In genomic region chr16:81432899-81433560, GRCh38 we compare ENCODE assay signal across 2 cellular contexts.
TF ChIP-seq lines count a peak whose summit lies in the region.

No MANE protein-coding gene starts in this region.

TF ChIP-seq in HepG2, 621 proteins besides CTCF, POLR2A, EP300 and RAD21:
- 0 out of 2 replicates have a peak, but pooled peaks have one; percentile 24 for TF ChIP-seq ZFP91 (CRISPR knock-in tag; IDR thresholded peaks at IDR 0.05; ENCODE audit: borderline replicate concordance)
- no peak for TF ChIP-seq ZNF792 (CRISPR knock-in tag; IDR thresholded peaks at IDR 0.05)
- TF ChIP-seq SP4 (CRISPR knock-in tag; IDR thresholded peaks at IDR 0.05) = no peak
- TF ChIP-seq ELF3 (CRISPR knock-in tag; IDR thresholded peaks at IDR 0.05) = no peak

TF ChIP-seq in H1, 55 proteins besides CTCF, POLR2A, EP300 and RAD21:
- TF ChIP-seq HDAC6 (IDR thresholded peaks at IDR 0.05; ENCODE audit: low read depth, low read length) = no peak
- no peak for TF ChIP-seq TCF12 (IDR thresholded peaks at IDR 0.05; ENCODE audit: low read depth, low read length)
- TF ChIP-seq CTBP2 (IDR thresholded peaks at IDR 0.05; ENCODE audit: borderline replicate concordance, insufficient read depth, insufficient read length, low read length) = no peak
- TF ChIP-seq RFX5 (IDR thresholded peaks at IDR 0.05; ENCODE audit: borderline replicate concordance, low read depth, low read length) = no peak
- TF ChIP-seq SIN3A (conservative IDR thresholded peaks at IDR 0.05 in 1 of 2, IDR thresholded peaks at IDR 0.05 in 1 of 2; ENCODE audit: low read depth in 1 of 2, low read length in 2 of 2) = no peak
- TF ChIP-seq POU5F1 (IDR thresholded peaks at IDR 0.05; ENCODE audit: low read depth, low read length) = no peak
- no peak for TF ChIP-seq SAP30 (IDR thresholded peaks at IDR 0.05; ENCODE audit: insufficient read depth, insufficient replicate concordance, low read length)
- TF ChIP-seq POLR2AphosphoS5 (IDR thresholded peaks at IDR 0.05; ENCODE audit: low read depth, low read length) = no peak
- TF ChIP-seq RBBP5 (IDR thresholded peaks at IDR 0.05; ENCODE audit: borderline replicate concordance, low read depth, low read length) = no peak
- TF ChIP-seq CHD7 (IDR thresholded peaks at IDR 0.05; ENCODE audit: insufficient replicate concordance, low read length) = no peak
- no peak for TF ChIP-seq SRF (IDR thresholded peaks at IDR 0.05; ENCODE audit: low read depth, low read length)
- TF ChIP-seq TAF7 (optimal IDR thresholded peaks at IDR 0.05; ENCODE audit: borderline replicate concordance, low read depth, low read length) = no peak
- TF ChIP-seq ASH2L (IDR thresholded peaks at IDR 0.05; ENCODE audit: low read length) = no peak
- TF ChIP-seq RNF2 (IDR thresholded peaks at IDR 0.05; ENCODE audit: borderline replicate concordance, low read depth, low read length, missing control alignments, poor library complexity, severe bottlenecking) = no peak
